In genomic region chr15:53808058-53808703, GRCh38 we compare ENCODE assay signal across 1 cellular context.
TF ChIP-seq lines count a peak whose summit lies in the region.

No MANE protein-coding gene starts in this region.

TF ChIP-seq in K562, 482 proteins besides CTCF, POLR2A, EP300 and RAD21 (continued from another document):
- TF ChIP-seq, protein P1, sequence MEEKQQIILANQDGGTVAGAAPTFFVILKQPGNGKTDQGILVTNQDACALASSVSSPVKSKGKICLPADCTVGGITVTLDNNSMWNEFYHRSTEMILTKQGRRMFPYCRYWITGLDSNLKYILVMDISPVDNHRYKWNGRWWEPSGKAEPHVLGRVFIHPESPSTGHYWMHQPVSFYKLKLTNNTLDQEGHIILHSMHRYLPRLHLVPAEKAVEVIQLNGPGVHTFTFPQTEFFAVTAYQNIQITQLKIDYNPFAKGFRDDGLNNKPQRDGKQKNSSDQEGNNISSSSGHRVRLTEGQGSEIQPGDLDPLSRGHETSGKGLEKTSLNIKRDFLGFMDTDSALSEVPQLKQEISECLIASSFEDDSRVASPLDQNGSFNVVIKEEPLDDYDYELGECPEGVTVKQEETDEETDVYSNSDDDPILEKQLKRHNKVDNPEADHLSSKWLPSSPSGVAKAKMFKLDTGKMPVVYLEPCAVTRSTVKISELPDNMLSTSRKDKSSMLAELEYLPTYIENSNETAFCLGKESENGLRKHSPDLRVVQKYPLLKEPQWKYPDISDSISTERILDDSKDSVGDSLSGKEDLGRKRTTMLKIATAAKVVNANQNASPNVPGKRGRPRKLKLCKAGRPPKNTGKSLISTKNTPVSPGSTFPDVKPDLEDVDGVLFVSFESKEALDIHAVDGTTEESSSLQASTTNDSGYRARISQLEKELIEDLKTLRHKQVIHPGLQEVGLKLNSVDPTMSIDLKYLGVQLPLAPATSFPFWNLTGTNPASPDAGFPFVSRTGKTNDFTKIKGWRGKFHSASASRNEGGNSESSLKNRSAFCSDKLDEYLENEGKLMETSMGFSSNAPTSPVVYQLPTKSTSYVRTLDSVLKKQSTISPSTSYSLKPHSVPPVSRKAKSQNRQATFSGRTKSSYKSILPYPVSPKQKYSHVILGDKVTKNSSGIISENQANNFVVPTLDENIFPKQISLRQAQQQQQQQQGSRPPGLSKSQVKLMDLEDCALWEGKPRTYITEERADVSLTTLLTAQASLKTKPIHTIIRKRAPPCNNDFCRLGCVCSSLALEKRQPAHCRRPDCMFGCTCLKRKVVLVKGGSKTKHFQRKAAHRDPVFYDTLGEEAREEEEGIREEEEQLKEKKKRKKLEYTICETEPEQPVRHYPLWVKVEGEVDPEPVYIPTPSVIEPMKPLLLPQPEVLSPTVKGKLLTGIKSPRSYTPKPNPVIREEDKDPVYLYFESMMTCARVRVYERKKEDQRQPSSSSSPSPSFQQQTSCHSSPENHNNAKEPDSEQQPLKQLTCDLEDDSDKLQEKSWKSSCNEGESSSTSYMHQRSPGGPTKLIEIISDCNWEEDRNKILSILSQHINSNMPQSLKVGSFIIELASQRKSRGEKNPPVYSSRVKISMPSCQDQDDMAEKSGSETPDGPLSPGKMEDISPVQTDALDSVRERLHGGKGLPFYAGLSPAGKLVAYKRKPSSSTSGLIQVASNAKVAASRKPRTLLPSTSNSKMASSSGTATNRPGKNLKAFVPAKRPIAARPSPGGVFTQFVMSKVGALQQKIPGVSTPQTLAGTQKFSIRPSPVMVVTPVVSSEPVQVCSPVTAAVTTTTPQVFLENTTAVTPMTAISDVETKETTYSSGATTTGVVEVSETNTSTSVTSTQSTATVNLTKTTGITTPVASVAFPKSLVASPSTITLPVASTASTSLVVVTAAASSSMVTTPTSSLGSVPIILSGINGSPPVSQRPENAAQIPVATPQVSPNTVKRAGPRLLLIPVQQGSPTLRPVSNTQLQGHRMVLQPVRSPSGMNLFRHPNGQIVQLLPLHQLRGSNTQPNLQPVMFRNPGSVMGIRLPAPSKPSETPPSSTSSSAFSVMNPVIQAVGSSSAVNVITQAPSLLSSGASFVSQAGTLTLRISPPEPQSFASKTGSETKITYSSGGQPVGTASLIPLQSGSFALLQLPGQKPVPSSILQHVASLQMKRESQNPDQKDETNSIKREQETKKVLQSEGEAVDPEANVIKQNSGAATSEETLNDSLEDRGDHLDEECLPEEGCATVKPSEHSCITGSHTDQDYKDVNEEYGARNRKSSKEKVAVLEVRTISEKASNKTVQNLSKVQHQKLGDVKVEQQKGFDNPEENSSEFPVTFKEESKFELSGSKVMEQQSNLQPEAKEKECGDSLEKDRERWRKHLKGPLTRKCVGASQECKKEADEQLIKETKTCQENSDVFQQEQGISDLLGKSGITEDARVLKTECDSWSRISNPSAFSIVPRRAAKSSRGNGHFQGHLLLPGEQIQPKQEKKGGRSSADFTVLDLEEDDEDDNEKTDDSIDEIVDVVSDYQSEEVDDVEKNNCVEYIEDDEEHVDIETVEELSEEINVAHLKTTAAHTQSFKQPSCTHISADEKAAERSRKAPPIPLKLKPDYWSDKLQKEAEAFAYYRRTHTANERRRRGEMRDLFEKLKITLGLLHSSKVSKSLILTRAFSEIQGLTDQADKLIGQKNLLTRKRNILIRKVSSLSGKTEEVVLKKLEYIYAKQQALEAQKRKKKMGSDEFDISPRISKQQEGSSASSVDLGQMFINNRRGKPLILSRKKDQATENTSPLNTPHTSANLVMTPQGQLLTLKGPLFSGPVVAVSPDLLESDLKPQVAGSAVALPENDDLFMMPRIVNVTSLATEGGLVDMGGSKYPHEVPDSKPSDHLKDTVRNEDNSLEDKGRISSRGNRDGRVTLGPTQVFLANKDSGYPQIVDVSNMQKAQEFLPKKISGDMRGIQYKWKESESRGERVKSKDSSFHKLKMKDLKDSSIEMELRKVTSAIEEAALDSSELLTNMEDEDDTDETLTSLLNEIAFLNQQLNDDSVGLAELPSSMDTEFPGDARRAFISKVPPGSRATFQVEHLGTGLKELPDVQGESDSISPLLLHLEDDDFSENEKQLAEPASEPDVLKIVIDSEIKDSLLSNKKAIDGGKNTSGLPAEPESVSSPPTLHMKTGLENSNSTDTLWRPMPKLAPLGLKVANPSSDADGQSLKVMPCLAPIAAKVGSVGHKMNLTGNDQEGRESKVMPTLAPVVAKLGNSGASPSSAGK (IDR thresholded peaks at IDR 0.05): no peak
- no peak for TF ChIP-seq HLTF (IDR thresholded peaks at IDR 0.05)
- TF ChIP-seq PYGO2 (tag; IDR thresholded peaks at IDR 0.05): no peak
- TF ChIP-seq KLF1 (tag; IDR thresholded peaks at IDR 0.05): no peak
